ENCODE assay signal across 2 cellular contexts in genomic region chr20:41335591-41335990, GRCh38.
TF ChIP-seq lines count a peak whose summit lies in the region.

No MANE protein-coding gene starts in this region.

TF ChIP-seq in GM23338, 12 proteins besides CTCF, POLR2A, EP300 and RAD21:
- TF ChIP-seq ZNF331 (CRISPR knock-in tag; IDR thresholded peaks at IDR 0.05; ENCODE audit: low read depth): no peak
- no peak for TF ChIP-seq POLR2AphosphoS5 (IDR thresholded peaks at IDR 0.05; ENCODE audit: low read depth)
- no peak for TF ChIP-seq ETS1 (IDR thresholded peaks at IDR 0.05)

TF ChIP-seq in IMR-90, 13 proteins besides CTCF, POLR2A, EP300 and RAD21:
- TF ChIP-seq NFE2L2 (IDR thresholded peaks at IDR 0.05; ENCODE audit: low read depth, low read length) (no peak), ELK1 (IDR thresholded peaks at IDR 0.05; ENCODE audit: borderline replicate concordance, low read depth, low read length) (no peak), USF2 (IDR thresholded peaks at IDR 0.05; ENCODE audit: low read depth, low read length) (no peak), MXI1 (IDR thresholded peaks at IDR 0.05; ENCODE audit: borderline replicate concordance, low read depth, low read length) (no peak), BHLHE40 (IDR thresholded peaks at IDR 0.05; ENCODE audit: low read depth, low read length) (no peak), RCOR1 (IDR thresholded peaks at IDR 0.05; ENCODE audit: insufficient replicate concordance, low read length) (no peak), MAFK (IDR thresholded peaks at IDR 0.05; ENCODE audit: low read depth, low read length) (no peak), CHD1 (IDR thresholded peaks at IDR 0.05; ENCODE audit: low read depth, low read length) (no peak), RFX5 (IDR thresholded peaks at IDR 0.05; ENCODE audit: low read depth, low read length) (no peak), SMC3 (IDR thresholded peaks at IDR 0.05; ENCODE audit: low read depth, low read length) (no peak), MAZ (IDR thresholded peaks at IDR 0.05; ENCODE audit: borderline replicate concordance, low read depth, low read length) (no peak), FOS (IDR thresholded peaks at IDR 0.05; ENCODE audit: low read depth, low read length) (no peak)
